ENCODE assay signal across 9 cellular contexts in the genomic region with DNA sequence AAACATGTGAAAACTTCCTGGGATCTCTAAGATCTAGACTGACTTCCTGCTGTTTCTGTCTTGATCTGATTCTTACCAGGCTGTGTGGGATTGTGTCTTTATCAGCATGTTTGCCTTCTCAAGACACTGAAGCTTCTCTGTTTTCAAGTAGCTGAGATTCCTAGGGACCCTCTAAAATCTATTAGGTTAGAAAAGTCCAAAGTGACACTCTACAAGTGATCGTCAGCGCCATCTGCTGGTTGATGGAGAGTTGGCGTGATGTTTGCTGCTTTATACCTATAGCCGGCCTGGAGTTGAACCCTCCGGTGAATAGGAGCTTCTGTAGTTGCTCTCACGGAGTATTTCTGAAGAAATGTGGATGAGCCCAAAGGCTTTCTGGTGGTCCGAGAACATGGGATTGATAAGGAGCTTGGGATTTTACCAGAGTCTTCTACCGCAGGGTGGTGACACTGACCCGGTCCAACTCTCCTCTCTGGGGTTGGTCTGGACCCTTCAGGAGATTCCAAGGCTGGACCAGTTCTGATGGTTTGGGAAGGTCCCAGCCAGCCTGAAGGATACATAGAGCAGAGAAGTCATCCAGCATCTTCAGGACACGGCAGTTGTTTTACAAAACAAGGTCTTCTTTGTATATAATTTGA.
A peak's percentile ranks its signal among the peaks of the same experiment; 100 is the strongest.
DNase-seq lines count a peak whose midpoint lies in the region; ATAC-seq and TF ChIP-seq lines count a peak whose summit lies in the region.
"Had no signal": no experiment of that assay in that cellular context is flagged by ENCODE, and none has a peak within 500 bp of the region (broad histone marks: within the 10 kb centered on the region; RNA-seq: fewer than 3 reads in every experiment).

No MANE protein-coding gene starts in this region.

- H3K36me3 ChIP-seq in MM.1S (replicated peaks; ENCODE audit: insufficient read depth, low read length) = no peaks in the 10 kb centered on the region

- no peaks in the 10 kb centered on the region for H3K9me3 ChIP-seq in MM.1S (replicated peaks; ENCODE audit: insufficient read depth, low read length)

- no peaks in the 10 kb centered on the region for H3K36me3 Mint-ChIP-seq in activated naive CD8-positive, alpha-beta T cell treated with anti-CD3 and anti-CD28 coated beads for 36 hours

- no peaks in the 10 kb centered on the region for H3F3A ChIP-seq in MM.1S (ENCODE audit: insufficient read depth, low read length)

- no peak overlapping the region for H3K9ac ChIP-seq in MM.1S (ENCODE audit: low read length)

- no peak overlapping the region for H3K27ac Mint-ChIP-seq in activated naive CD8-positive, alpha-beta T cell treated with anti-CD3 and anti-CD28 coated beads for 36 hours
- H3K27ac Mint-ChIP-seq: stimulated activated naive CD8-positive, alpha-beta T cell treated with anti-CD3 and anti-CD28 coated beads, Interleukin-15, Interleukin-2, amounts not matched to agents 100 ng/mL and 50 ng/mL, for 24 hours had no signal

- intact Hi-C loops in cardiac septum (cut with DNase I) = loop anchor here (2.0 to 10.0 kb wide), 4 partner anchors 91 to 296 kb away; no protein-coding TSS in a partner anchor

- no peaks in the 10 kb centered on the region for H3K4me1 ChIP-seq in MM.1S (ENCODE audit: low read length)

- no peak overlapping the region for H3K4me3 Mint-ChIP-seq in activated naive CD8-positive, alpha-beta T cell treated with anti-CD3 and anti-CD28 coated beads for 36 hours
- H3K4me3 Mint-ChIP-seq: stimulated activated naive CD8-positive, alpha-beta T cell treated with anti-CD3 and anti-CD28 coated beads, Interleukin-15, Interleukin-2, amounts not matched to agents 100 ng/mL and 50 ng/mL, for 24 hours had no signal

- no peaks in the 10 kb centered on the region for H3K9me2 ChIP-seq in MM.1S (replicated peaks; ENCODE audit: insufficient read depth, low read length)

- H3K4me2 ChIP-seq in MM.1S (ENCODE audit: low read depth, low read length) = no peak overlapping the region

- H3K27ac ChIP-seq in MM.1S (ENCODE audit: low read length) = no peak overlapping the region

- H3K9me3 Mint-ChIP-seq in activated naive CD8-positive, alpha-beta T cell treated with anti-CD3 and anti-CD28 coated beads for 36 hours = no peaks in the 10 kb centered on the region
- H3K9me3 Mint-ChIP-seq: stimulated activated naive CD8-positive, alpha-beta T cell treated with anti-CD3 and anti-CD28 coated beads, Interleukin-15, Interleukin-2, amounts not matched to agents 100 ng/mL and 50 ng/mL, for 24 hours had no signal

- DNase-seq in activated gamma-delta T cell treated with Interleukin-2 at 50 U/mL for 16 hours = peak; percentile 80
- no peak for DNase-seq in activated gamma-delta T cell (lab: John Stamatoyannopoulos, UW)
- DNase-seq in MM.1S = peak; percentile 65
- peak; percentile 71 for DNase-seq in activated naive CD8-positive, alpha-beta T cell treated with anti-CD3 and anti-CD28 coated beads for 36 hours
- peak; percentile 80 for DNase-seq in cardiac septum (ENCODE audit: low spot score)
- DNase-seq in putamen (ENCODE audit: low spot score) = peak; percentile 21

- H3K27me3 Mint-ChIP-seq in activated naive CD8-positive, alpha-beta T cell treated with anti-CD3 and anti-CD28 coated beads for 36 hours = peaks cover 8% of the 10 kb centered on the region
- H3K27me3 Mint-ChIP-seq: stimulated activated naive CD8-positive, alpha-beta T cell treated with anti-CD3 and anti-CD28 coated beads, Interleukin-15, Interleukin-2, amounts not matched to agents 100 ng/mL and 50 ng/mL, for 24 hours had no signal

- H3K4me3 ChIP-seq in MM.1S (ENCODE audit: low read length) = no peak overlapping the region

- H3K4me1 Mint-ChIP-seq in activated naive CD8-positive, alpha-beta T cell treated with anti-CD3 and anti-CD28 coated beads for 36 hours = no peaks in the 10 kb centered on the region

- ATAC-seq in SK-N-SH treated with all-trans-retinoic acid at 6 μM for 48 hours (peak; percentile 75), GM21367 (IDR thresholded peaks at IDR 0.05; ENCODE audit: unreplicated experiment) (no peak)

- no peaks in the 10 kb centered on the region for H3K27me3 ChIP-seq in MM.1S (replicated peaks; ENCODE audit: insufficient read depth, low read length)

- no peak overlapping the region for H2AFZ ChIP-seq in MM.1S (ENCODE audit: low read length)

- peak; percentile 91 for TF ChIP-seq CTCF in MM.1S (IDR thresholded peaks at IDR 0.05; ENCODE audit: low read length)

- H4K20me1 ChIP-seq in MM.1S (ENCODE audit: insufficient read depth, low read length) = no peaks in the 10 kb centered on the region

- H3K79me2 ChIP-seq in MM.1S (ENCODE audit: low read length) = no peaks in the 10 kb centered on the region

TF ChIP-seq in SK-N-SH treated with all-trans-retinoic acid at 6 μM for 48 hours, 23 proteins besides CTCF, POLR2A, EP300 and RAD21:
- TF ChIP-seq PPARA (CRISPR knock-in tag; IDR thresholded peaks at IDR 0.05; ENCODE audit: borderline replicate concordance) = no peak
- no peak for TF ChIP-seq ISL1 (CRISPR knock-in tag; IDR thresholded peaks at IDR 0.05)
- no peak for TF ChIP-seq RARB (CRISPR knock-in tag; IDR thresholded peaks at IDR 0.05)
- TF ChIP-seq, protein P1, sequence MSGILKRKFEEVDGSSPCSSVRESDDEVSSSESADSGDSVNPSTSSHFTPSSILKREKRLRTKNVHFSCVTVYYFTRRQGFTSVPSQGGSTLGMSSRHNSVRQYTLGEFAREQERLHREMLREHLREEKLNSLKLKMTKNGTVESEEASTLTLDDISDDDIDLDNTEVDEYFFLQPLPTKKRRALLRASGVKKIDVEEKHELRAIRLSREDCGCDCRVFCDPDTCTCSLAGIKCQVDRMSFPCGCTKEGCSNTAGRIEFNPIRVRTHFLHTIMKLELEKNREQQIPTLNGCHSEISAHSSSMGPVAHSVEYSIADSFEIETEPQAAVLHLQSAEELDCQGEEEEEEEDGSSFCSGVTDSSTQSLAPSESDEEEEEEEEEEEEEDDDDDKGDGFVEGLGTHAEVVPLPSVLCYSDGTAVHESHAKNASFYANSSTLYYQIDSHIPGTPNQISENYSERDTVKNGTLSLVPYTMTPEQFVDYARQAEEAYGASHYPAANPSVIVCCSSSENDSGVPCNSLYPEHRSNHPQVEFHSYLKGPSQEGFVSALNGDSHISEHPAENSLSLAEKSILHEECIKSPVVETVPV (CRISPR knock-in tag; IDR thresholded peaks at IDR 0.05) = no peak
- TF ChIP-seq, protein P2, sequence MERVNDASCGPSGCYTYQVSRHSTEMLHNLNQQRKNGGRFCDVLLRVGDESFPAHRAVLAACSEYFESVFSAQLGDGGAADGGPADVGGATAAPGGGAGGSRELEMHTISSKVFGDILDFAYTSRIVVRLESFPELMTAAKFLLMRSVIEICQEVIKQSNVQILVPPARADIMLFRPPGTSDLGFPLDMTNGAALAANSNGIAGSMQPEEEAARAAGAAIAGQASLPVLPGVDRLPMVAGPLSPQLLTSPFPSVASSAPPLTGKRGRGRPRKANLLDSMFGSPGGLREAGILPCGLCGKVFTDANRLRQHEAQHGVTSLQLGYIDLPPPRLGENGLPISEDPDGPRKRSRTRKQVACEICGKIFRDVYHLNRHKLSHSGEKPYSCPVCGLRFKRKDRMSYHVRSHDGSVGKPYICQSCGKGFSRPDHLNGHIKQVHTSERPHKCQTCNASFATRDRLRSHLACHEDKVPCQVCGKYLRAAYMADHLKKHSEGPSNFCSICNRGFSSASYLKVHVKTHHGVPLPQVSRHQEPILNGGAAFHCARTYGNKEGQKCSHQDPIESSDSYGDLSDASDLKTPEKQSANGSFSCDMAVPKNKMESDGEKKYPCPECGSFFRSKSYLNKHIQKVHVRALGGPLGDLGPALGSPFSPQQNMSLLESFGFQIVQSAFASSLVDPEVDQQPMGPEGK (CRISPR knock-in tag; IDR thresholded peaks at IDR 0.05; ENCODE audit: borderline replicate concordance) = no peak
- no peak for TF ChIP-seq ZNF8 (CRISPR knock-in tag; IDR thresholded peaks at IDR 0.05)
- no peak for TF ChIP-seq GLIS3 (CRISPR knock-in tag; IDR thresholded peaks at IDR 0.05)
- TF ChIP-seq ZNF70 (CRISPR knock-in tag; IDR thresholded peaks at IDR 0.05) = no peak
- TF ChIP-seq ZFP30 (CRISPR knock-in tag; IDR thresholded peaks at IDR 0.05) = no peak
- TF ChIP-seq, protein P3, sequence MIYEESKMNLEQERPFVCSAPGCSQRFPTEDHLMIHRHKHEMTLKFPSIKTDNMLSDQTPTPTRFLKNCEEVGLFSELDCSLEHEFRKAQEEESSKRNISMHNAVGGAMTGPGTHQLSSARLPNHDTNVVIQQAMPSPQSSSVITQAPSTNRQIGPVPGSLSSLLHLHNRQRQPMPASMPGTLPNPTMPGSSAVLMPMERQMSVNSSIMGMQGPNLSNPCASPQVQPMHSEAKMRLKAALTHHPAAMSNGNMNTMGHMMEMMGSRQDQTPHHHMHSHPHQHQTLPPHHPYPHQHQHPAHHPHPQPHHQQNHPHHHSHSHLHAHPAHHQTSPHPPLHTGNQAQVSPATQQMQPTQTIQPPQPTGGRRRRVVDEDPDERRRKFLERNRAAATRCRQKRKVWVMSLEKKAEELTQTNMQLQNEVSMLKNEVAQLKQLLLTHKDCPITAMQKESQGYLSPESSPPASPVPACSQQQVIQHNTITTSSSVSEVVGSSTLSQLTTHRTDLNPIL (CRISPR knock-in tag; IDR thresholded peaks at IDR 0.05; ENCODE audit: low read depth) = no peak
- TF ChIP-seq ZFP3 (CRISPR knock-in tag; IDR thresholded peaks at IDR 0.05) = no peak
- TF ChIP-seq ESRRG (CRISPR knock-in tag; IDR thresholded peaks at IDR 0.05) = no peak
- no peak for TF ChIP-seq ARNTL (CRISPR knock-in tag; IDR thresholded peaks at IDR 0.05; ENCODE audit: borderline replicate concordance, low read depth)
- TF ChIP-seq BACH2 (CRISPR knock-in tag; IDR thresholded peaks at IDR 0.05; ENCODE audit: borderline replicate concordance) = no peak
- TF ChIP-seq, protein P4, sequence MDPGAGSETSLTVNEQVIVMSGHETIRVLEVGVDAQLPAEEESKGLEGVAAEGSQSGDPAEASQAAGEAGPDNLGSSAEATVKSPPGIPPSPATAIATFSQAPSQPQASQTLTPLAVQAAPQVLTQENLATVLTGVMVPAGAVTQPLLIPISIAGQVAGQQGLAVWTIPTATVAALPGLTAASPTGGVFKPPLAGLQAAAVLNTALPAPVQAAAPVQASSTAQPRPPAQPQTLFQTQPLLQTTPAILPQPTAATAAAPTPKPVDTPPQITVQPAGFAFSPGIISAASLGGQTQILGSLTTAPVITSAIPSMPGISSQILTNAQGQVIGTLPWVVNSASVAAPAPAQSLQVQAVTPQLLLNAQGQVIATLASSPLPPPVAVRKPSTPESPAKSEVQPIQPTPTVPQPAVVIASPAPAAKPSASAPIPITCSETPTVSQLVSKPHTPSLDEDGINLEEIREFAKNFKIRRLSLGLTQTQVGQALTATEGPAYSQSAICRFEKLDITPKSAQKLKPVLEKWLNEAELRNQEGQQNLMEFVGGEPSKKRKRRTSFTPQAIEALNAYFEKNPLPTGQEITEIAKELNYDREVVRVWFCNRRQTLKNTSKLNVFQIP (CRISPR knock-in tag; IDR thresholded peaks at IDR 0.05; ENCODE audit: borderline replicate concordance, low read depth) = no peak
- TF ChIP-seq ZC3H10 (CRISPR knock-in tag; IDR thresholded peaks at IDR 0.05) = no peak
- TF ChIP-seq OSR1 (CRISPR knock-in tag; IDR thresholded peaks at IDR 0.05) = no peak
